ENCODE assay signal across 11 cellular contexts in genomic region chr1:23533288-23534130, GRCh38. TPM values are rescaled to one million over a fixed set of nuclear protein-coding genes. Genes with fewer than 3 reads are reported as not detected.
DNase-seq lines count a peak whose midpoint lies in the region; ATAC-seq and TF ChIP-seq lines count a peak whose summit lies in the region.
"Had no signal": no experiment of that assay in that cellular context is flagged by ENCODE, and none has a peak within 500 bp of the region (broad histone marks: within the 10 kb centered on the region; RNA-seq: fewer than 3 reads in every experiment).

No MANE protein-coding gene starts in this region.

- peaks cover 10% of the 10 kb centered on the region for H3K36me3 Mint-ChIP-seq in activated naive CD8-positive, alpha-beta T cell treated with anti-CD3 and anti-CD28 coated beads, Interleukin-2, amount 10 ng/mL, durations not matched to agents 7 days and 5 days
- H3K36me3 Mint-ChIP-seq in activated naive CD8-positive, alpha-beta T cell treated with anti-CD3 and anti-CD28 coated beads for 36 hours, result peaks cover 20% of the 10 kb centered on the region

- H3K4me1 Mint-ChIP-seq in activated naive CD8-positive, alpha-beta T cell treated with anti-CD3 and anti-CD28 coated beads, Interleukin-2, amount 10 ng/mL, durations not matched to agents 7 days and 5 days, result peaks cover 32% of the 10 kb centered on the region
- peaks cover 34% of the 10 kb centered on the region for H3K4me1 Mint-ChIP-seq in activated naive CD8-positive, alpha-beta T cell treated with anti-CD3 and anti-CD28 coated beads for 36 hours

- H3K9me3 ChIP-seq in upper lobe of left lung, result no peaks in the 10 kb centered on the region
- H3K9me3 ChIP-seq: body of pancreas, HAP-1 had no signal

- TF ChIP-seq EP300 in upper lobe of left lung (IDR thresholded peaks at IDR 0.05), result no peak

- POLR2A ChIA-PET in activated naive CD8-positive, alpha-beta T cell treated with anti-CD3 and anti-CD28 coated beads, Interleukin-2, amount 10 ng/mL, durations not matched to agents 7 days and 5 days (lab: Charles Lee), result interaction anchor here (0.6 to 1.3 kb wide), 3 partner anchors 9 to 94 kb away, joined by 4 to 5 read pairs (median 4); no protein-coding TSS in a partner anchor

- ATAC-seq in activated naive CD8-positive, alpha-beta T cell treated with anti-CD3 and anti-CD28 coated beads, Interleukin-2, amount 10 ng/mL, durations not matched to agents 7 days and 5 days (ENCODE audit: low read depth), result no peak
- ATAC-seq in upper lobe of left lung (ENCODE audit: low FRiP score in 2 of 2), result peak; percentile 26 to 41
- ATAC-seq in HG03432 (IDR thresholded peaks at IDR 0.05; ENCODE audit: unreplicated experiment), result no peak
- ATAC-seq: body of pancreas had no signal

- peak overlapping the region; percentile 71 for H3K27ac ChIP-seq in epithelial cell of prostate
- H3K27ac ChIP-seq in upper lobe of left lung, result peak overlapping the region in 3 of 4 donors; percentile 39 to 74 (median 62)
- H3K27ac ChIP-seq: body of pancreas had no signal

- no peaks in the 10 kb centered on the region for H3K27me3 Mint-ChIP-seq in activated naive CD8-positive, alpha-beta T cell treated with anti-CD3 and anti-CD28 coated beads, Interleukin-2, amount 10 ng/mL, durations not matched to agents 7 days and 5 days
- peaks cover 11% of the 10 kb centered on the region for H3K27me3 Mint-ChIP-seq in activated naive CD8-positive, alpha-beta T cell treated with anti-CD3 and anti-CD28 coated beads for 36 hours

- no peak for TF ChIP-seq POLR2A in upper lobe of left lung (IDR thresholded peaks at IDR 0.05)

- no peak overlapping the region for H3K4me3 ChIP-seq in upper lobe of left lung
- H3K4me3 ChIP-seq: body of pancreas, HAP-1 had no signal

- DNase-seq in activated naive CD8-positive, alpha-beta T cell treated with anti-CD3 and anti-CD28 coated beads, Interleukin-2, amount 10 ng/mL, durations not matched to agents 7 days and 5 days, result no peak
- DNase-seq in activated naive CD8-positive, alpha-beta T cell treated with anti-CD3 and anti-CD28 coated beads for 36 hours, result no peak
- peak; percentile 71 for DNase-seq in SKM-1 treated with dmso at 0.1 percent for 144 hours (lab: John Stamatoyannopoulos, UW; ENCODE audit: unreplicated experiment)
- DNase-seq in epithelial cell of prostate (ENCODE audit: low read depth, low spot score), result peak; percentile 65
- DNase-seq in upper lobe of left lung, result peak in 1 of 2 donors; percentile 65
- no peak for DNase-seq in NCI-H1092 (lab: John Stamatoyannopoulos, UW)
- no peak for DNase-seq in activated CD4-positive, CD25-positive, alpha-beta regulatory T cell (lab: John Stamatoyannopoulos, UW)
- DNase-seq: NCI-H1694 treated with DMSO at 0.1 percent for 48 hours had no signal

- 56 to 79% methylated on average over 6 of the region's 6 CpGs for WGBS in upper lobe of left lung, 2 donors

- H3K4me1 ChIP-seq in upper lobe of left lung, result peaks cover 32 to 50% (median 36%) of the 10 kb centered on the region in 4 donors

- H3K4me3 Mint-ChIP-seq in activated naive CD8-positive, alpha-beta T cell treated with anti-CD3 and anti-CD28 coated beads, Interleukin-2, amount 10 ng/mL, durations not matched to agents 7 days and 5 days, result no peak overlapping the region
- H3K4me3 Mint-ChIP-seq in activated naive CD8-positive, alpha-beta T cell treated with anti-CD3 and anti-CD28 coated beads for 36 hours, result no peak overlapping the region

- no peaks in the 10 kb centered on the region for H3K9me3 Mint-ChIP-seq in activated naive CD8-positive, alpha-beta T cell treated with anti-CD3 and anti-CD28 coated beads, Interleukin-2, amount 10 ng/mL, durations not matched to agents 7 days and 5 days
- H3K9me3 Mint-ChIP-seq in activated naive CD8-positive, alpha-beta T cell treated with anti-CD3 and anti-CD28 coated beads for 36 hours, result no peaks in the 10 kb centered on the region

- no peaks in the 10 kb centered on the region for H3K36me3 ChIP-seq in upper lobe of left lung
- H3K36me3 ChIP-seq: HAP-1 had no signal

- no peaks in the 10 kb centered on the region for H3K27me3 ChIP-seq in upper lobe of left lung
- H3K27me3 ChIP-seq: body of pancreas had no signal

- no peak for TF ChIP-seq CTCF in upper lobe of left lung (IDR thresholded peaks at IDR 0.05)

- H3K27ac Mint-ChIP-seq in activated naive CD8-positive, alpha-beta T cell treated with anti-CD3 and anti-CD28 coated beads, Interleukin-2, amount 10 ng/mL, durations not matched to agents 7 days and 5 days, result peak overlapping the region; percentile 64
- no peak overlapping the region for H3K27ac Mint-ChIP-seq in activated naive CD8-positive, alpha-beta T cell treated with anti-CD3 and anti-CD28 coated beads for 36 hours

RNA-seq across cellular contexts. Expression of gene E2F2, which starts 2.5 kb away (rescaled TPM):
- 10 to 100 TPM; 44.2 to 45.1 TPM for total RNA-seq in activated naive CD8-positive, alpha-beta T cell treated with anti-CD3 and anti-CD28 coated beads, Interleukin-2, amount 10 ng/mL, durations not matched to agents 7 days and 5 days
- total RNA-seq in activated naive CD8-positive, alpha-beta T cell treated with anti-CD3 and anti-CD28 coated beads for 36 hours, result 10 to 100 TPM; 36.1 to 37.5 TPM
- 1 to 10 TPM in 5 of 6 donors, under 1 TPM in 1; 0.69 to 1.9 (median 1.1) TPM for total RNA-seq in upper lobe of left lung

RNA-seq across cellular contexts. Expression of gene ID3, which starts 25.8 kb away (rescaled TPM):
- total RNA-seq in activated naive CD8-positive, alpha-beta T cell treated with anti-CD3 and anti-CD28 coated beads, Interleukin-2, amount 10 ng/mL, durations not matched to agents 7 days and 5 days, result 10 to 100 TPM; 44.0 to 51.1 TPM
- 10 to 100 TPM; 59.1 to 59.5 TPM for total RNA-seq in activated naive CD8-positive, alpha-beta T cell treated with anti-CD3 and anti-CD28 coated beads for 36 hours
- 100 to 1,000 TPM in 4 of 6 donors, 10 to 100 TPM in 2; 75.4 to 269 (median 135) TPM for total RNA-seq in upper lobe of left lung

RNA-seq across cellular contexts. Expression of gene ASAP3, which starts 49.5 kb away (rescaled TPM):
- 1 to 10 TPM in 1 of 2 experiments, under 1 TPM in 1; 0.50 to 1.3 TPM for total RNA-seq in activated naive CD8-positive, alpha-beta T cell treated with anti-CD3 and anti-CD28 coated beads, Interleukin-2, amount 10 ng/mL, durations not matched to agents 7 days and 5 days
- total RNA-seq in activated naive CD8-positive, alpha-beta T cell treated with anti-CD3 and anti-CD28 coated beads for 36 hours, result 1 to 10 TPM; 1.2 to 2.2 TPM
- total RNA-seq in upper lobe of left lung, result 10 to 100 TPM; 29.5 to 47.2 (median 41.8) TPM

Comparison
In these comparisons a context has a peak if more than half of its experiments do, and no peak if none do; other contexts are left out.
1. ATAC-seq: peak in upper lobe of left lung (2 of 2); none in activated naive CD8-positive, alpha-beta T cell treated with anti-CD3 and anti-CD28 coated beads, Interleukin-2, amount 10 ng/mL, durations not matched to agents 7 days and 5 days (single experiment) and HG03432 (single experiment).
2. DNase-seq: peak in SKM-1 treated with dmso at 0.1 percent for 144 hours (single experiment) and epithelial cell of prostate (single experiment); none in activated naive CD8-positive, alpha-beta T cell treated with anti-CD3 and anti-CD28 coated beads, Interleukin-2, amount 10 ng/mL, durations not matched to agents 7 days and 5 days (single experiment), activated naive CD8-positive, alpha-beta T cell treated with anti-CD3 and anti-CD28 coated beads for 36 hours (single experiment), NCI-H1092 (single experiment) and activated CD4-positive, CD25-positive, alpha-beta regulatory T cell (0 of 4).
3. RNA of gene E2F2, which starts 2.5 kb away (total RNA-seq): 44.2 to 45.1 TPM in activated naive CD8-positive, alpha-beta T cell treated with anti-CD3 and anti-CD28 coated beads, Interleukin-2, amount 10 ng/mL, durations not matched to agents 7 days and 5 days and 36.1 to 37.5 TPM in activated naive CD8-positive, alpha-beta T cell treated with anti-CD3 and anti-CD28 coated beads for 36 hours; 0.69 to 1.9 TPM in upper lobe of left lung; every median in the first group is over 10 times any median in the second.
4. RNA of gene ASAP3, which starts 49.5 kb away (total RNA-seq): 29.5 to 47.2 TPM in upper lobe of left lung; 1.2 to 2.2 TPM in activated naive CD8-positive, alpha-beta T cell treated with anti-CD3 and anti-CD28 coated beads for 36 hours and 0.50 to 1.3 TPM in activated naive CD8-positive, alpha-beta T cell treated with anti-CD3 and anti-CD28 coated beads, Interleukin-2, amount 10 ng/mL, durations not matched to agents 7 days and 5 days; every median in the first group is over 4 times any median in the second.